Comparison of ENCODE assay signal across 23 cellular contexts in the genomic region with DNA sequence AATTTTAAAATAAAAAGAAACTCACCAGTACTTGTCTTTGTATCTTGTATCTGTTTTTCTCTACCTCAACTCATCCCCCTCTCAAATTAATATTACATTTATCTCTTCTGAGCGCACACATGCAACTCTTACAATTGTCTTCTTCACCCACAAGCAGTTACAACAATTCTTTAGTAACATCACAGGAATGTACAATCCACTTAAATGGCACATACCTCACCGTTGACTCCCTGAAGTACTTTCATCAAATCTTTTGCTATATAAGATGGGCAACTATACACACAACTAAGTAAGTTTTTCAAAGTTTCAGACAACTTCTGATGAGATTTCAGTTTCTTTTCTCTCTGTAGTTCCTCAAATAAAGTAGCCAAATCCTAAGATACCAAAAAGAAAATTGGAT. TPM values are rescaled to one million over a fixed set of nuclear protein-coding genes. Genes with fewer than 3 reads are reported as not detected.
DNase-seq lines count a peak whose midpoint lies in the region; TF ChIP-seq lines count a peak whose summit lies in the region.
"Had no signal": no experiment of that assay in that cellular context is flagged by ENCODE, and none has a peak within 500 bp of the region (broad histone marks: within the 10 kb centered on the region; RNA-seq: fewer than 3 reads in every experiment).

No MANE protein-coding gene starts in this region.

- H3K27me3 Mint-ChIP-seq in mesothelial cell of epicardium (ENCODE audit: low read depth) (no peaks in the 10 kb centered on the region), nephron progenitor cell (ENCODE audit: low read depth, poor library complexity) (no peaks in the 10 kb centered on the region)
- H3K27me3 Mint-ChIP-seq: activated naive CD8-positive, alpha-beta T cell treated with anti-CD3 and anti-CD28 coated beads, Interleukin-2, amount 50 U/mL, for 24 hours had no signal

- DNase-seq in AG20443 (ENCODE audit: low spot score) = peak; percentile 33
- DNase-seq in GM23248 = peak; percentile 81
- peak; percentile 12 for DNase-seq in brain microvascular endothelial cell
- DNase-seq in mesothelial cell of epicardium (ENCODE audit: low spot score in 2 of 2, unreplicated experiment in 2 of 2) = no peak
- DNase-seq in uterus = no peak
- no peak for DNase-seq in nephron progenitor cell
- no peak for DNase-seq in stimulated activated CD4-positive, alpha-beta T cell treated with anti-CD3 and anti-CD28 coated beads, Interleukin-4, amount 100 ng/mL, for 4 hours
- DNase-seq: activated naive CD8-positive, alpha-beta T cell treated with anti-CD3 and anti-CD28 coated beads, Interleukin-2, amount 50 U/mL, for 24 hours; C1 segment of cervical spinal cord; cerebellar nuclear complex; effector CD4-positive, alpha-beta T cell; erythroblast; MG63; NCI-H1436; NCI-H524 treated with DMSO at 0.1 percent for 48 hours; psoas muscle; small intestine; stimulated activated CD4-positive, alpha-beta T cell treated with anti-CD3 and anti-CD28 coated beads, Interleukin-2, amount 100 ng/mL, for 48 hours; stimulated activated naive CD8-positive, alpha-beta T cell treated with anti-CD3 and anti-CD28 coated beads, Interleukin-15, Interleukin-2, amounts not matched to agents 100 U/mL and 50 U/mL, for 24 hours had no signal

- H3K4me1 ChIP-seq in GM23248 (ENCODE audit: insufficient read depth) (peaks cover 22% of the 10 kb centered on the region), uterus (no peaks in the 10 kb centered on the region)
- H3K4me1 ChIP-seq: psoas muscle, tibial nerve had no signal

- H3K27ac ChIP-seq in GM23248 (peak overlapping the region; percentile 63), brain microvascular endothelial cell (no peak overlapping the region), uterus (no peak overlapping the region)
- H3K27ac ChIP-seq: HL-60, psoas muscle, tibial nerve had no signal

- no peaks in the 10 kb centered on the region for H4K20me1 ChIP-seq in GM23248 (ENCODE audit: insufficient read depth)

- no peak for TF ChIP-seq POLR2A in uterus (IDR thresholded peaks at IDR 0.05)

- H3K4me3 ChIP-seq in GM23248 (peak overlapping the region; percentile 29), brain microvascular endothelial cell (ENCODE audit: low read depth, low read length) (no peak overlapping the region), uterus (no peak overlapping the region)
- H3K4me3 ChIP-seq: MG63, psoas muscle, tibial nerve had no signal

- H3K27me3 ChIP-seq in GM23248 (replicated peaks; ENCODE audit: insufficient read depth) (no peaks in the 10 kb centered on the region), brain microvascular endothelial cell (replicated peaks) (no peaks in the 10 kb centered on the region), uterus (no peaks in the 10 kb centered on the region)
- H3K27me3 ChIP-seq: MG63, tibial nerve had no signal

- peak overlapping the region; percentile 63 for H3K4me2 ChIP-seq in GM23248 (ENCODE audit: unreplicated experiment)

- H3K9me3 ChIP-seq in GM23248 (ENCODE audit: low read depth) = no peaks in the 10 kb centered on the region
- H3K9me3 ChIP-seq in uterus = no peaks in the 10 kb centered on the region
- H3K9me3 ChIP-seq: MG63, psoas muscle, tibial nerve had no signal

- intact Hi-C loops in uterus (cut with DNase I; ENCODE audit: low total_unique reads) = no loop called here

- 15 to 23% methylated on average over 2 of the region's 2 CpGs for WGBS in GM23248 (ENCODE audit: low coverage in 1 of 2, low lambda C conversion rate in 2 of 2, missing lambda C conversion rate in 2 of 2), 2 experiments

- peaks cover 27% of the 10 kb centered on the region for H3K36me3 Mint-ChIP-seq in mesothelial cell of epicardium
- peaks cover 67% of the 10 kb centered on the region for H3K36me3 Mint-ChIP-seq in nephron progenitor cell (ENCODE audit: low read depth)

- H3K36me3 ChIP-seq in GM23248 (ENCODE audit: low read depth) (peaks cover 68% of the 10 kb centered on the region), brain microvascular endothelial cell (replicated peaks) (peaks cover 70% of the 10 kb centered on the region), uterus (no peaks in the 10 kb centered on the region)

- H2AFZ ChIP-seq in GM23248 = no peak overlapping the region

- H3K4me1 Mint-ChIP-seq in mesothelial cell of epicardium (peaks cover 29% of the 10 kb centered on the region), nephron progenitor cell (no peaks in the 10 kb centered on the region)
- H3K4me1 Mint-ChIP-seq: activated naive CD8-positive, alpha-beta T cell treated with anti-CD3 and anti-CD28 coated beads, Interleukin-2, amount 50 U/mL, for 24 hours; neural crest cell had no signal

- H3K27ac Mint-ChIP-seq in mesothelial cell of epicardium (peak overlapping the region; percentile 36), nephron progenitor cell (no peak overlapping the region)
- H3K27ac Mint-ChIP-seq: activated naive CD8-positive, alpha-beta T cell treated with anti-CD3 and anti-CD28 coated beads, Interleukin-2, amount 50 U/mL, for 24 hours; activated T-helper 2 cell treated with anti-CD3 and anti-CD28 coated beads, Interferon-gamma antibody, Interleukin-2, Interleukin-4, amounts not matched to agents 10 μg/mL and 5 μg/mL and 100 μg/mL, durations not matched to agents 14 hours and 24 hours and 36 hours had no signal

- peaks cover 11% of the 10 kb centered on the region; the same call in 1 of the 2 replicates for H3K79me2 ChIP-seq in GM23248 (ENCODE audit: insufficient read depth)

- H3K9me3 Mint-ChIP-seq in mesothelial cell of epicardium = no peaks in the 10 kb centered on the region
- no peaks in the 10 kb centered on the region for H3K9me3 Mint-ChIP-seq in nephron progenitor cell
- H3K9me3 Mint-ChIP-seq: activated naive CD8-positive, alpha-beta T cell treated with anti-CD3 and anti-CD28 coated beads, Interleukin-2, amount 50 U/mL, for 24 hours; activated T-helper 2 cell treated with anti-CD3 and anti-CD28 coated beads, Interferon-gamma antibody, Interleukin-2, Interleukin-4, amounts not matched to agents 10 μg/mL and 5 μg/mL and 100 μg/mL, durations not matched to agents 14 hours and 24 hours and 36 hours; neural crest cell had no signal

- TF ChIP-seq CTCF in brain microvascular endothelial cell (IDR thresholded peaks at IDR 0.05; ENCODE audit: low read depth, low read length, missing control alignments) (no peak), mesothelial cell of epicardium (IDR thresholded peaks at IDR 0.05; ENCODE audit: unreplicated experiment) (no peak), uterus (IDR thresholded peaks at IDR 0.05) (no peak), nephron progenitor cell (IDR thresholded peaks at IDR 0.05) (no peak)

- in situ Hi-C loops in GM23248 (cut with MboI) = no loop called here
- in situ Hi-C loops in brain microvascular endothelial cell (cut with HindIII; ENCODE audit: low pct_ligation_motif_present, low sequenced_read_pairs) = no loop called here

- peak overlapping the region; percentile 32 for H3K9ac ChIP-seq in GM23248

- H3K9me2 ChIP-seq in GM23248 (ENCODE audit: insufficient read depth) = no peaks in the 10 kb centered on the region

- no peak overlapping the region for H3K4me3 Mint-ChIP-seq in mesothelial cell of epicardium
- no peak overlapping the region for H3K4me3 Mint-ChIP-seq in nephron progenitor cell
- H3K4me3 Mint-ChIP-seq: activated naive CD8-positive, alpha-beta T cell treated with anti-CD3 and anti-CD28 coated beads, Interleukin-2, amount 50 U/mL, for 24 hours; neural crest cell had no signal

- H3F3A ChIP-seq in GM23248 (ENCODE audit: insufficient read depth) = peaks cover 45% of the 10 kb centered on the region

RNA-seq across cellular contexts. Expression of gene HEATR1, which starts 28.3 kb away (rescaled TPM):
- total RNA-seq in GM23248 (2014; rRNA removed; shearing (Covaris generic)) = 24.0 and 29.2 TPM in 2 replicates
- 14.2 and 15.7 TPM in 2 replicates for polyA plus RNA-seq in GM23248 (2016; fragmentation: Nextera tagmentation; extraction: Ambion mirVana)
- 48.4 to 53.2 TPM (median 51.8 TPM) in 3 replicates for total RNA-seq in mesothelial cell of epicardium
- total RNA-seq in uterus = 10 to 100 TPM; 11.5 to 58.8 (median 27.1) TPM

RNA-seq across cellular contexts. Expression of gene LGALS8, which starts 52.2 kb away (rescaled TPM):
- total RNA-seq in GM23248 (2014; rRNA removed; shearing (Covaris generic)) = 62.1 and 68.6 TPM in 2 replicates
- 43.3 and 46.2 TPM in 2 replicates for polyA plus RNA-seq in GM23248 (2016; fragmentation: Nextera tagmentation; extraction: Ambion mirVana)
- total RNA-seq in mesothelial cell of epicardium = 67.6 to 71.6 TPM (median 67.8 TPM) in 3 replicates
- total RNA-seq in uterus = 100 to 1,000 TPM in 1 of 4 donors, 10 to 100 TPM in 3; 45.7 to 112 (median 61.5) TPM

Comparison
In these comparisons a context has a peak if more than half of its experiments do, and no peak if none do; other contexts are left out.
1. DNase-seq: peak in AG20443 (single experiment), GM23248 (single experiment) and brain microvascular endothelial cell (single experiment); none in mesothelial cell of epicardium (0 of 2), uterus (0 of 2), nephron progenitor cell (single experiment) and stimulated activated CD4-positive, alpha-beta T cell treated with anti-CD3 and anti-CD28 coated beads, Interleukin-4, amount 100 ng/mL, for 4 hours (0 of 2).